In the genomic region with DNA sequence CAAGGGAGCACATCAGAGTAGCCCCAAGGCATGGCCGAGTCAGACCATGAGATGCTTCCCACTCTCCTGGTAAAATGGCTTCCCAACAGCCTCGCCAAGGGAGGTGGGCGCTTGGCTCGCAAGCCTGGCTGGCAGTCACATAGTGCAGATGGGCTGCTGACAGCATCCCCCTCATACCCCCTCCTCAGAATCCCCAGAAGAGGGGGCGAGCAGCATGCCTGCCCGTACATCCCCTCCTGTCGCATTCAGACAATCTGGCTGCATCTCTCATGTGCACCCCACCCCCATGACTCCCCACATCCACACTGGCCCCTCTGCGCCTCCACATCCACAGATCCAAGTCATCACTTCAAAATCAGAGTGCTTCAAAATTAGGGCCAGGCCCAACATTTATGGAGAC, we compare ENCODE assay signal across 38 cellular contexts. TPM values are rescaled to one million over a fixed set of nuclear protein-coding genes. Genes with fewer than 3 reads are reported as not detected.
"Had no signal": no experiment of that assay in that cellular context is flagged by ENCODE, and none has a peak within 500 bp of the region (broad histone marks: within the 10 kb centered on the region; RNA-seq: fewer than 3 reads in every experiment).

No MANE protein-coding gene starts in this region.

- DNase-seq: Karpas-422, Kasumi-1, KG1, MG63, MM.1S, MV-4-11, NCI-H1048, NCI-H1092, NCI-H1092 treated with DMSO at 0.1 percent for 48 hours, NCI-H1105, NCI-H1105 treated with DMSO at 0.1 percent for 48 hours, NCI-H1417, NCI-H1417 treated with DMSO at 0.1 percent for 48 hours, NCI-H1436, NCI-H1436 treated with DMSO at 0.1 percent for 48 hours, NCI-H146, NCI-H1694, NCI-H1694 treated with DMSO at 0.1 percent for 48 hours, NCI-H187, NCI-H187 treated with DMSO at 0.1 percent for 48 hours, NCI-H1930, NCI-H2029, NCI-H2029 treated with DMSO at 0.1 percent for 48 hours, NCI-H2081, NCI-H2081 treated with DMSO at 0.1 percent for 48 hours, NCI-H2107, NCI-H2171, NCI-H2171 treated with DMSO at 0.1 percent for 48 hours, NCI-H2227 treated with DMSO at 0.1 percent for 48 hours, NCI-H226, NCI-H345, NCI-H446, NCI-H446 treated with DMSO at 0.1 percent for 48 hours had no signal

- H3K4me2 ChIP-seq: KMS-11 had no signal

- H3K4me3 ChIP-seq: MG63 had no signal

- H3K27ac ChIP-seq: KMS-11 had no signal

- H3K36me3 ChIP-seq: MG63 had no signal

- H3K9ac ChIP-seq: KMS-11 had no signal

RNA-seq across cellular contexts. Expression of a gene that starts 54.0 kb away (rescaled TPM):
- total RNA-seq: LHCN-M2, M059J, MCF 10A, NCI-H460 had no signal
